ENCODE assay signal across 8 cellular contexts in genomic region chr3:141875893-141876380, GRCh38. TPM values are rescaled to one million over a fixed set of nuclear protein-coding genes. Genes with fewer than 3 reads are reported as not detected.
DNase-seq lines count a peak whose midpoint lies in the region; ATAC-seq and TF ChIP-seq lines count a peak whose summit lies in the region.

No MANE protein-coding gene starts in this region.

- peak; percentile 44 for ATAC-seq in GM19351 (IDR thresholded peaks at IDR 0.05; ENCODE audit: unreplicated experiment)
- ATAC-seq in HG03439 (IDR thresholded peaks at IDR 0.05; ENCODE audit: unreplicated experiment) = peak; percentile 48

- in situ Hi-C loops in Caki2 (cut with HindIII; ENCODE audit: low pct_unique_long_range_greater_than_20kb, low sequenced_read_pairs) = no loop called here
- in situ Hi-C loops in GM13977 (cut with MboI; ENCODE audit: low pct_unique_long_range_greater_than_20kb, low sequenced_read_pairs, unreplicated experiment) = no loop called here

- H3K4me3 ChIP-seq in retinal pigment epithelial cell (ENCODE audit: low read length) = peak overlapping the region; percentile 80

- TF ChIP-seq CTCF in retinal pigment epithelial cell (conservative IDR thresholded peaks at IDR 0.05; ENCODE audit: low read depth, low read length) = no peak
- TF ChIP-seq CTCF in GM13977 (IDR thresholded peaks at IDR 0.05; ENCODE audit: extremely low read depth, insufficient read depth, missing control alignments) = no peak

- DNase-seq in Caki2 (ENCODE audit: low read depth) = peak; percentile 69
- peak; percentile 81 for DNase-seq in RPMI8226
- peak in 39 of 56 donors; percentile 10 to 87 (median 60) for DNase-seq in amygdala (lab: John Stamatoyannopoulos, UW)
- peak; percentile 20 for DNase-seq in hepatic stellate cell (ENCODE audit: low spot score)
- no peak for DNase-seq in retinal pigment epithelial cell (ENCODE audit: low read depth)
- no peak for DNase-seq in GM13977 (ENCODE audit: low spot score)

RNA-seq across cellular contexts. Expression of gene ATP1B3, which starts 0.5 kb away (rescaled TPM):
- total RNA-seq in Caki2 (2014; rRNA removed; shearing (Covaris generic); ENCODE audit: low replicate concordance) = 20.6 and 25.9 TPM in 2 replicates

Comparison
In these comparisons a context has a peak if more than half of its experiments do, and no peak if none do; other contexts are left out.
1. DNase-seq: peak in Caki2 (single experiment), RPMI8226 (single experiment), amygdala (39 of 56) and hepatic stellate cell (single experiment); none in retinal pigment epithelial cell (single experiment) and GM13977 (single experiment).